In the genomic region with DNA sequence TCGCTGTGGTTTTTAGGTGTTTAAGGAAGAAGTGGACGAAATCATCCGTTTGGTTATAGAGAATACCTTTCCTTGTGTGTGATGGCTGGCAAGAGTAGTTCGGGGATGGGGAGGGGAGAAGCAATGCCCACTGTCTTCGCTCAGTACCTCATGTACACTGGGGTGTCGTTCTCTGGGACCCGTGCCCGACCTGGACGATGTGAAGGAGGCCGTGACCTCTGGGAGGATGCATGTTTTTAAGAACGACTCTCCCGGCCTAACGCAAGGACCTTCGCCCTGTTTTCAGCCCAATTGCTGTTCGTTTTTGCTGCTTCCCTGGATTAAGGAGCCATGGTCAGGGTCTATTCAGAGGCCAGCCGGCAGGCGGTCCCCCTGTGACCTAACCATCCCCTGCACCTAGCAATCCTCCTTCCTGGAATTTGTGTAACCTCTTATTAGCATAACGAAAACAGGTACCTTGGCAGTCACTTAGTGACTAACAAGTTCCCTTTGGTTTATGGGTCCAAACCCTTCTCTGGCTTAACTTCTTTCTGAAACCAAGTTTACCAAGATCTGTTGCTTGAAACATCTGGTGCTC, we compare ENCODE assay signal across 8 cellular contexts. TPM values are rescaled to one million over a fixed set of nuclear protein-coding genes. Genes with fewer than 3 reads are reported as not detected.
DNase-seq lines count a peak whose midpoint lies in the region; ATAC-seq, FAIRE-seq and TF ChIP-seq lines count a peak whose summit lies in the region.

No MANE protein-coding gene starts in this region.

- H3K4me3 Mint-ChIP-seq in activated T-cell treated with anti-CD3 and anti-CD28 coated beads, Interleukin-2, amount 50 U/mL, for 4 hours, result peak overlapping the region; percentile 97

- no peaks in the 10 kb centered on the region for H3K9me3 ChIP-seq in keratinocyte (ENCODE audit: control insufficient read depth, low read depth, low read length)
- no peaks in the 10 kb centered on the region for H3K9me3 ChIP-seq in subcutaneous abdominal adipose tissue (ENCODE audit: control insufficient read depth in 5 of 5, low read length in 5 of 5)

- H3K4me1 ChIP-seq in keratinocyte (ENCODE audit: control insufficient read depth, extremely low read depth, insufficient read depth, low read length), result peaks cover 46% of the 10 kb centered on the region
- peaks cover 0 to 51% (median 22%) of the 10 kb centered on the region in 5 donors for H3K4me1 ChIP-seq in subcutaneous abdominal adipose tissue (ENCODE audit: control insufficient read depth in 5 of 5, insufficient read depth in 5 of 5, low read length in 5 of 5)

- H3K27ac ChIP-seq in keratinocyte (ENCODE audit: control insufficient read depth, insufficient read depth, low read length) (peak overlapping the region; percentile 39), subcutaneous abdominal adipose tissue (ENCODE audit: low read depth, low read length) (no peak overlapping the region)

- H3K4me1 Mint-ChIP-seq in activated T-cell treated with anti-CD3 and anti-CD28 coated beads, Interleukin-2, amount 50 U/mL, for 4 hours (ENCODE audit: low read depth), result peaks cover 63% of the 10 kb centered on the region

- H3K9me1 ChIP-seq in keratinocyte (ENCODE audit: control insufficient read depth, extremely low read depth, insufficient read depth, low read length), result no peaks in the 10 kb centered on the region

- no peaks in the 10 kb centered on the region for H3K27me3 Mint-ChIP-seq in activated T-cell treated with anti-CD3 and anti-CD28 coated beads, Interleukin-2, amount 50 U/mL, for 4 hours (ENCODE audit: low read depth)

- H4K20me1 ChIP-seq in keratinocyte (ENCODE audit: control insufficient read depth, extremely low read depth, insufficient read depth, low read length), result no peaks in the 10 kb centered on the region

- H2AFZ ChIP-seq in keratinocyte (ENCODE audit: control insufficient read depth, low read length), result no peak overlapping the region

- DNase-seq in activated T-cell treated with anti-CD3 and anti-CD28 coated beads for 24 hours (ENCODE audit: low read depth), result peak; percentile 32
- no peak for DNase-seq in activated T-cell treated with anti-CD3 and anti-CD28 coated beads for 4 hours
- DNase-seq in activated T-cell treated with anti-CD3 and anti-CD28 coated beads, Interleukin-2, amount 50 U/mL, for 4 hours, result no peak
- no peak for DNase-seq in keratinocyte (ENCODE audit: low read depth, low spot score)
- DNase-seq in NCI-H1092 (lab: John Stamatoyannopoulos, UW), result no peak

- peak; percentile 21 to 39 for ATAC-seq in activated T-cell treated with anti-CD3 and anti-CD28 coated beads, Interleukin-2, amount 50 U/mL, for 4 hours
- ATAC-seq in HG03039 (IDR thresholded peaks at IDR 0.05; ENCODE audit: unreplicated experiment), result no peak
- no peak for ATAC-seq in HG02642 (IDR thresholded peaks at IDR 0.05; ENCODE audit: poor library complexity, unreplicated experiment)

- dilution Hi-C loops in keratinocyte (cut with MboI; ENCODE audit: extremely low pct_ligation_motif_present, low sequenced_read_pairs), result loop anchor here (10.0 kb wide), 1 partner anchor 279 kb away; no protein-coding TSS in a partner anchor

- no peak for FAIRE-seq in keratinocyte (lab: Jason Lieb, UNC)

- no peaks in the 10 kb centered on the region for H3K36me3 ChIP-seq in keratinocyte (ENCODE audit: control insufficient read depth in 2 of 2, extremely low read depth in 1 of 2, insufficient read depth in 2 of 2, low read length in 2 of 2)
- H3K36me3 ChIP-seq in subcutaneous abdominal adipose tissue (ENCODE audit: control insufficient read depth in 5 of 5, insufficient read depth in 5 of 5, low read length in 5 of 5), result no peaks in the 10 kb centered on the region

- TF ChIP-seq CTCF in keratinocyte (optimal IDR thresholded peaks at IDR 0.05 in 1 of 3, IDR thresholded peaks at IDR 0.05 in 1 of 3, conservative IDR thresholded peaks at IDR 0.05 in 1 of 3; ENCODE audit: extremely low read depth in 1 of 3, insufficient read depth in 2 of 3, low read length in 3 of 3), result no peak

- peak overlapping the region; percentile 41 to 62 (median 41) for H3K4me3 ChIP-seq in keratinocyte (ENCODE audit: control insufficient read depth in 2 of 3, extremely low read depth in 1 of 3, insufficient read depth in 2 of 3, low read depth in 1 of 3, low read length in 3 of 3)
- H3K4me3 ChIP-seq in subcutaneous abdominal adipose tissue (ENCODE audit: low read depth in 1 of 5, low read length in 5 of 5), result peak overlapping the region; percentile 45 to 71 (median 49)

- no peaks in the 10 kb centered on the region for H3K27me3 ChIP-seq in keratinocyte (ENCODE audit: control insufficient read depth, extremely low read depth, insufficient read depth, low read length)
- peaks cover 0 to 11% (median 4%) of the 10 kb centered on the region in 5 donors for H3K27me3 ChIP-seq in subcutaneous abdominal adipose tissue (ENCODE audit: control insufficient read depth in 5 of 5, insufficient read depth in 4 of 5, low read length in 5 of 5)

- peaks cover 25% of the 10 kb centered on the region for H3K79me2 ChIP-seq in keratinocyte (ENCODE audit: control insufficient read depth, insufficient read depth, low read length)

- H3K9me3 Mint-ChIP-seq in activated T-cell treated with anti-CD3 and anti-CD28 coated beads, Interleukin-2, amount 50 U/mL, for 4 hours, result no peaks in the 10 kb centered on the region

- H3K4me2 ChIP-seq in keratinocyte (ENCODE audit: control insufficient read depth, extremely low read depth, insufficient read depth, low read depth, low read length), result peak overlapping the region; percentile 81

- H3K9ac ChIP-seq in keratinocyte (ENCODE audit: control insufficient read depth, extremely low read depth, insufficient read depth, low read length), result peak overlapping the region; percentile 29
- H3K9ac ChIP-seq in subcutaneous abdominal adipose tissue (ENCODE audit: low read length in 5 of 5), result peak overlapping the region in 2 of 5 donors; percentile 30 to 52

- peaks cover 10% of the 10 kb centered on the region for H3K36me3 Mint-ChIP-seq in activated T-cell treated with anti-CD3 and anti-CD28 coated beads, Interleukin-2, amount 50 U/mL, for 4 hours (ENCODE audit: insufficient read depth)

RNA-seq across cellular contexts. Expression of a gene that starts 1.3 kb away (rescaled TPM):
- total RNA-seq in activated T-cell treated with anti-CD3 and anti-CD28 coated beads, Interleukin-2, amount 50 U/mL, for 4 hours, result 10 to 100 TPM; 34.1 to 53.7 (median 46.5) TPM
- polyA plus RNA-seq in keratinocyte, result 10.7 to 17.8 TPM (median 14.2 TPM) in 3 replicates
- 25.8 TPM for polyA plus RNA-seq in keratinocyte (2011; ENCODE audit: low read depth)
- polyA plus RNA-seq in keratinocyte (2011; cell fraction: cytosol; rRNA removed), result 2.7 and 8.0 TPM in 2 replicates
- polyA plus RNA-seq in keratinocyte (2011; cell fraction: nucleus; rRNA removed), result 21.5 and 26.7 TPM in 2 replicates
- 9.3 and 13.1 TPM in 2 replicates for polyA plus RNA-seq in keratinocyte (2012; ENCODE audit: low replicate concordance)
- 2.5 to 13.4 TPM (median 7.4 TPM) in 3 replicates for polyA minus RNA-seq in keratinocyte
- polyA minus RNA-seq in keratinocyte (2011; cell fraction: cytosol; rRNA and poly(A)+ RNA removed), result 5.9 TPM
- 12.3 and 18.9 TPM in 2 replicates for polyA minus RNA-seq in keratinocyte (2011; cell fraction: nucleus; rRNA and poly(A)+ RNA removed)

RNA-seq across cellular contexts. Expression of a gene that starts 47.2 kb away (rescaled TPM):
- total RNA-seq in activated T-cell treated with anti-CD3 and anti-CD28 coated beads, Interleukin-2, amount 50 U/mL, for 4 hours, result 100 to 1,000 TPM; 912 to 975 (median 924) TPM
- 172 to 511 TPM (median 429 TPM) in 3 replicates for polyA plus RNA-seq in keratinocyte
- polyA plus RNA-seq in keratinocyte (2011; ENCODE audit: low read depth), result 389 TPM
- polyA plus RNA-seq in keratinocyte (2011; cell fraction: cytosol; rRNA removed), result 256 and 274 TPM in 2 replicates
- 322 and 570 TPM in 2 replicates for polyA plus RNA-seq in keratinocyte (2011; cell fraction: nucleus; rRNA removed)
- 284 and 874 TPM in 2 replicates for polyA plus RNA-seq in keratinocyte (2012; ENCODE audit: low replicate concordance)
- polyA minus RNA-seq in keratinocyte, result 56.7 to 160 TPM (median 59.5 TPM) in 3 replicates
- polyA minus RNA-seq in keratinocyte (2011; cell fraction: cytosol; rRNA and poly(A)+ RNA removed), result 156 TPM
- polyA minus RNA-seq in keratinocyte (2011; cell fraction: nucleus; rRNA and poly(A)+ RNA removed), result 65.2 and 118 TPM in 2 replicates

RNA-seq across cellular contexts. Expression of a gene that starts 48.2 kb away (rescaled TPM):
- total RNA-seq in activated T-cell treated with anti-CD3 and anti-CD28 coated beads, Interleukin-2, amount 50 U/mL, for 4 hours, result 100 to 1,000 TPM; 246 to 278 (median 267) TPM
- 69.7 to 161 TPM (median 86.4 TPM) in 3 replicates for polyA plus RNA-seq in keratinocyte
- polyA plus RNA-seq in keratinocyte (2011; ENCODE audit: low read depth), result 216 TPM
- polyA plus RNA-seq in keratinocyte (2011; cell fraction: cytosol; rRNA removed), result 70.9 and 132 TPM in 2 replicates
- 49.5 and 78.3 TPM in 2 replicates for polyA plus RNA-seq in keratinocyte (2011; cell fraction: nucleus; rRNA removed)
- polyA plus RNA-seq in keratinocyte (2012; ENCODE audit: low replicate concordance), result 84.0 and 132 TPM in 2 replicates
- polyA minus RNA-seq in keratinocyte, result 2.5 to 32.7 TPM (median 11.3 TPM) in 3 replicates
- 19.6 TPM for polyA minus RNA-seq in keratinocyte (2011; cell fraction: cytosol; rRNA and poly(A)+ RNA removed)
- polyA minus RNA-seq in keratinocyte (2011; cell fraction: nucleus; rRNA and poly(A)+ RNA removed), result 12.6 and 19.5 TPM in 2 replicates

Comparison
In these comparisons a context has a peak if more than half of its experiments do, and no peak if none do; other contexts are left out.
1. ATAC-seq: peak in activated T-cell treated with anti-CD3 and anti-CD28 coated beads, Interleukin-2, amount 50 U/mL, for 4 hours (2 of 2); none in HG03039 (single experiment) and HG02642 (single experiment).